Comparison of ENCODE assay signal across 8 cellular contexts in genomic region chr7:6882321-6882721, GRCh38. TPM values are rescaled to one million over a fixed set of nuclear protein-coding genes. Genes with fewer than 3 reads are reported as not detected.
DNase-seq lines count a peak whose midpoint lies in the region.
"Not testable (repeated sequence)": the region's sequence is repeated elsewhere in the genome, so short reads cannot be mapped to it uniquely, and the experiment has no call there.

No MANE protein-coding gene starts in this region.

- H3K36me3 ChIP-seq in MG63; trophoblast cell (ENCODE audit: control insufficient read depth in 1 of 2, insufficient read depth in 2 of 2, low read length in 2 of 2): not testable (repeated sequence)

- not testable (repeated sequence) for H3K79me2 ChIP-seq in trophoblast cell (ENCODE audit: control insufficient read depth, insufficient read depth, low read length, poor library complexity)

- H4K12ac ChIP-seq in trophoblast cell (ENCODE audit: low read depth, low read length) = not testable (repeated sequence)

- not testable (repeated sequence) for H2BK120ac ChIP-seq in trophoblast cell (ENCODE audit: insufficient read depth, low read length, poor library complexity)

- H3K4me1 ChIP-seq in trophoblast cell (ENCODE audit: control insufficient read depth in 1 of 2, insufficient read depth in 2 of 2, low read length in 2 of 2) = not testable (repeated sequence)

- H2AFZ ChIP-seq in trophoblast cell (ENCODE audit: insufficient read depth, low read length, poor library complexity) = not testable (repeated sequence)

- not testable (repeated sequence) for H3K9ac ChIP-seq in trophoblast cell (ENCODE audit: low read length)

- not testable (repeated sequence) for H4K8ac ChIP-seq in trophoblast cell (ENCODE audit: low read depth, low read length)

- not testable (repeated sequence) for H3K4me2 ChIP-seq in trophoblast cell (ENCODE audit: low read length)

- not testable (repeated sequence) for H4K91ac ChIP-seq in trophoblast cell (ENCODE audit: low read depth, low read length)

- not testable (repeated sequence) for H3K79me1 ChIP-seq in trophoblast cell (ENCODE audit: low read length)

- H3K14ac ChIP-seq in trophoblast cell (ENCODE audit: low read length) = not testable (repeated sequence)

- not testable (repeated sequence) for H2AK5ac ChIP-seq in trophoblast cell (ENCODE audit: low read length)

- not testable (repeated sequence) for H3K4ac ChIP-seq in trophoblast cell (ENCODE audit: low read depth, low read length)

- H3K27me3 ChIP-seq in MG63; trophoblast cell (ENCODE audit: insufficient read depth, low read length): not testable (repeated sequence)

- H2BK12ac ChIP-seq in trophoblast cell (ENCODE audit: low read length) = not testable (repeated sequence)

- DNase-seq in A172 (ENCODE audit: low spot score) = peak; percentile 46
- DNase-seq in Daoy (ENCODE audit: low read depth) = peak; percentile 35
- peak; percentile 40 for DNase-seq in GM04504 (ENCODE audit: low read depth)
- peak; percentile 41 for DNase-seq in HS-27A (ENCODE audit: low read depth)
- peak; percentile 88 for DNase-seq in MG63
- DNase-seq in astrocyte of the hippocampus (ENCODE audit: low read depth, low spot score) = peak; percentile 61
- peak; percentile 6 for DNase-seq in fibroblast of peridontal ligament (ENCODE audit: extremely low read depth)
- DNase-seq in trophoblast cell = peak; percentile 20 to 44

- H2BK5ac ChIP-seq in trophoblast cell (ENCODE audit: low read depth, low read length, poor library complexity) = not testable (repeated sequence)

- H3K9me3 ChIP-seq in MG63; trophoblast cell (ENCODE audit: insufficient read depth, low read depth, low read length): not testable (repeated sequence)

- no CpG with 5 or more reads among the region's 8 CpGs for WGBS in trophoblast cell (ENCODE audit: extremely low coverage, insufficient coverage, insufficient read length)

- not testable (repeated sequence) for H3K4me3 ChIP-seq in MG63; trophoblast cell (ENCODE audit: low read depth, low read length)

- not testable (repeated sequence) for H3K18ac ChIP-seq in trophoblast cell (ENCODE audit: low read length)

- H3K23ac ChIP-seq in trophoblast cell (ENCODE audit: low read length) = not testable (repeated sequence)

- H3K27ac ChIP-seq in trophoblast cell (ENCODE audit: low read depth, low read length) = not testable (repeated sequence)

RNA-seq across cellular contexts. Expression of gene CCZ1B, which starts 56.2 kb away (rescaled TPM):
- total RNA-seq in A172 (2014; rRNA removed; shearing (Covaris generic)) = 34.5 and 37.3 TPM in 2 replicates
- total RNA-seq in Daoy (2014; rRNA removed; shearing (Covaris generic)) = 100 and 103 TPM in 2 replicates
- total RNA-seq in MG63 (2014; rRNA removed; shearing (Covaris generic); ENCODE audit: low replicate concordance) = 5.8 and 15.5 TPM in 2 replicates
- polyA plus RNA-seq in trophoblast cell (2013) = 11.3 and 11.9 TPM in 2 replicates

Comparison
In these comparisons a context has a peak if more than half of its experiments do, and no peak if none do; other contexts are left out.
1. DNase-seq: peak in every context shown above with its lines; median percentile 88 in MG63; 61 in astrocyte of the hippocampus; 46 in A172; 41 in HS-27A; 40 in GM04504; 35 in Daoy; 32 in trophoblast cell; 6 in fibroblast of peridontal ligament.